In the genomic region with DNA sequence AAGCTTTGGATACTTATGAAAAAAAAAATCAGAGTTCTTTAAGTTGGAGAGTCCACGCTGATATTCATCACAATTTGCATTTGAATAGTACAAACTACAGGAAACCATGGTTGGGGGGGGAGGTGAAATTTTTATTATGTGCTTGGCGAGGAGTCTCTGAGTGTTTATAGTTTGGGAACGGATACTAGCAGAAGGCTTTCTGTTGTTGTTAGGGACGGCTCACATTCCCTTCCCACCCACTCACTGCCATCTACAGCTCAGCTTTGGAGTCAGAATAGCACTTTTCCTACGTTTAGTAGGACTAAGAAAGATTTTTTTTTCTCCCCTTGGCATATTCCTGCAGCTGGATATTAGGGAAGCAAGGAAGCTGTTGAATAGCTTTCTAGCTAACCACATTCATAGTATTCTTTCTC, we compare ENCODE assay signal across 8 cellular contexts.
DNase-seq lines count a peak whose midpoint lies in the region; ATAC-seq, FAIRE-seq and TF ChIP-seq lines count a peak whose summit lies in the region.

No MANE protein-coding gene starts in this region.

- ATAC-seq in HG02981 (IDR thresholded peaks at IDR 0.05; ENCODE audit: unreplicated experiment) = no peak

- peak overlapping the region; percentile 79 for H3K27ac ChIP-seq in ectodermal cell (ENCODE audit: insufficient read depth, low read depth, low read length, poor library complexity, severe bottlenecking)

- no peak for DNase-seq in activated T-cell treated with anti-CD3 and anti-CD28 coated beads, Interleukin-2, amount 50 U/mL, for 24 hours
- no peak for DNase-seq in activated T-cell treated with anti-CD3 and anti-CD28 coated beads, Interleukin-2, amount 50 U/mL, for 48 hours
- DNase-seq in middle frontal gyrus (ENCODE audit: extremely low spot score, low spot score) (peak; percentile 37), urothelium cell line (ENCODE audit: low spot score) (peak; percentile 72), midbrain (lab: John Stamatoyannopoulos, UW) (no peak)

- peaks cover 4% of the 10 kb centered on the region for H3K9me3 Mint-ChIP-seq in activated T-cell treated with anti-CD3 and anti-CD28 coated beads, Interleukin-2, amount 50 U/mL, for 24 hours

- H3K4me3 Mint-ChIP-seq in activated T-cell treated with anti-CD3 and anti-CD28 coated beads, Interleukin-2, amount 50 U/mL, for 24 hours = peak overlapping the region; percentile 72

- no peaks in the 10 kb centered on the region for H3K36me3 Mint-ChIP-seq in activated T-cell treated with anti-CD3 and anti-CD28 coated beads, Interleukin-2, amount 50 U/mL, for 24 hours (ENCODE audit: low read depth)

- no peaks in the 10 kb centered on the region for H3K27me3 Mint-ChIP-seq in activated T-cell treated with anti-CD3 and anti-CD28 coated beads, Interleukin-2, amount 50 U/mL, for 24 hours

- no peaks in the 10 kb centered on the region for H3K9me3 ChIP-seq in ectodermal cell (ENCODE audit: control insufficient read depth, low read length)

- FAIRE-seq in urothelium cell line (lab: Jason Lieb, UNC) = no peak

- peaks cover 46% of the 10 kb centered on the region for H3K4me1 Mint-ChIP-seq in activated T-cell treated with anti-CD3 and anti-CD28 coated beads, Interleukin-2, amount 50 U/mL, for 24 hours (ENCODE audit: low read depth)

- H3K36me3 ChIP-seq in ectodermal cell (ENCODE audit: control insufficient read depth, insufficient read depth, low read length) = no peaks in the 10 kb centered on the region

- no peak overlapping the region for H3K4me3 ChIP-seq in ectodermal cell (ENCODE audit: insufficient read depth, low read depth, low read length)

- 0 out of 2 replicates have a peak, but pooled peaks have one; percentile 17 for TF ChIP-seq POLR2A in Raji (IDR thresholded peaks at IDR 0.05; ENCODE audit: insufficient read depth, low read depth, low read length)

- peaks cover 15% of the 10 kb centered on the region for H3K4me1 ChIP-seq in ectodermal cell (ENCODE audit: control insufficient read depth, insufficient read depth, low read length)

- peak overlapping the region; percentile 90 for H3K27ac Mint-ChIP-seq in activated T-cell treated with anti-CD3 and anti-CD28 coated beads, Interleukin-2, amount 50 U/mL, for 24 hours

- H3K27me3 ChIP-seq in ectodermal cell (ENCODE audit: control insufficient read depth, insufficient read depth, low read length, poor library complexity, severe bottlenecking) = no peaks in the 10 kb centered on the region

- WGBS in ectodermal cell, 2 experiments = 0% methylated on average over 1 to 5 of the region's 5 CpGs

Comparison
In these comparisons a context has a peak if more than half of its experiments do, and no peak if none do; other contexts are left out.
1. DNase-seq: peak in middle frontal gyrus (single experiment) and urothelium cell line (single experiment); none in activated T-cell treated with anti-CD3 and anti-CD28 coated beads, Interleukin-2, amount 50 U/mL, for 24 hours (single experiment), activated T-cell treated with anti-CD3 and anti-CD28 coated beads, Interleukin-2, amount 50 U/mL, for 48 hours (0 of 2) and midbrain (single experiment).